6 cellular contexts compared by ENCODE assay signal in the genomic region with DNA sequence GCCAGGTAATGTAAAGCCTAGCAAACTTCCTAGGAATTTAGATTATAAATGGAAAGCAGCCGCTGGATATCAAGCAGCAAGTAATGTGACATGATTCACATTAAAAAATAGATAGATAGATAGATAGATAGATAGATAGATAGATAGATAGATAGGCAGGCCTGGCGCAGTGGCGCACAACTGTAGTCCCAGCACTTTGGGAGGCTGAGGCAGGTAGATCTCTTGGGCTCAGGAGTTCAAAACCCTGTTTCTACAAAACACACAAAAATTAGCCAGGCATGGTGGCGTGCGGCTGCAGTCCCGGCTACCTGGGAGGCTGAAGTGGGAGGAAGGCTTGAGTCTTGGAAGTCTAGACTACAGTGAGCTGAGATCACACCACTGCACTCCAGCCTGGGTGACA.
"Had no signal": no experiment of that assay in that cellular context is flagged by ENCODE, and none has a peak within 500 bp of the region (broad histone marks: within the 10 kb centered on the region; RNA-seq: fewer than 3 reads in every experiment).

No MANE protein-coding gene starts in this region.

- H3K27ac ChIP-seq: HL-60 had no signal

- H3K4me3 ChIP-seq: K562 had no signal

- ATAC-seq: HepG2, K562 had no signal

- FAIRE-seq: HepG2, HTR-8/SVneo, K562 had no signal

- DNase-seq: KBM-7, KG1 had no signal
